ENCODE assay signal across 1 cellular context in the genomic region with DNA sequence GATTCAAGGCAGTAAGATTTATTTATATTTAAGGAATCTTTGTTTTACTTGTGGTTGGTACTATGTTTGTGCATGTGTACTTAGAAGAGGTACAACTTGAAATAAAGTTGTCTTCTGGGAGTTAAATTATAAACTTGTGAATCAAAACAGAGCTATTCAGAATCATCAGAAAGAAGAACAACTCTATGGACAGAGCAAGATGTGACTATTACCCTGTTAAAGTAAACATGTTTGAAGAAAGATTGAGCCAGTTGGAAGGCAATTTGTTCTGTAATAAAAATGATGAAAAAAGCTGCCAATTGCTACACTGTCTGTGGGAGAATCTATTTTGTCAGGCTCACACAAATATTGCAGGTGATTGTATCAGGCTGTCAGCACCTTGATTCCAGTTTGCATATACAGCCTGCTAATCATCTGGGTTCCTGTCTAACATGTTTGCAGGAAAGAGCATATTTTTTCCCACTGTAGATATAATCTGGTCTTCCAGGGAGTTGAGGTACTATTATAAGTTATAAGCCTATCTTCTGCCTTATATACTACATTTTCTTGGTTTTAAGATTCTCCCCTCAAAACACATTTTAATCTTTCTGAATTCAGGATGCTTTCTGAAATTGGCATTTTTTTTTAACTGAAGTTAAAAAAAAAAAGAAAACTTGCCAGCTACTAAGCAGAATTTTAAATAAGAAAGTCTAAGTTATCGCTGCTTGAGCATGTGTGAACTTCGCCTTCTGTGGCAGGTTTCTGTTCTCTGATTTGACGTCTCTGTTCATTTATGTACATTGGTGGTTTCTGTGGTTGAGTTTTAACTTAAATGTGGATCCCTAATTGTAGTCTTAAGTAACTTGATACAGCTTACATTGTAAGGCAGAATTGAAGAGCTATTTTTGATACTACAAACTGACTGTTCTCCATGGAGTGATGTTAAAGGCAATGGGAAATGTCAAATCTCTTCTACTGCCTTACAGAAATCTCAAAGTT.
TF ChIP-seq lines count a peak whose summit lies in the region.

No MANE protein-coding gene starts in this region.

TF ChIP-seq in GM12878, 131 proteins besides CTCF, POLR2A, EP300 and RAD21 (continued from another document and continues in another):
- TF ChIP-seq, protein P1, sequence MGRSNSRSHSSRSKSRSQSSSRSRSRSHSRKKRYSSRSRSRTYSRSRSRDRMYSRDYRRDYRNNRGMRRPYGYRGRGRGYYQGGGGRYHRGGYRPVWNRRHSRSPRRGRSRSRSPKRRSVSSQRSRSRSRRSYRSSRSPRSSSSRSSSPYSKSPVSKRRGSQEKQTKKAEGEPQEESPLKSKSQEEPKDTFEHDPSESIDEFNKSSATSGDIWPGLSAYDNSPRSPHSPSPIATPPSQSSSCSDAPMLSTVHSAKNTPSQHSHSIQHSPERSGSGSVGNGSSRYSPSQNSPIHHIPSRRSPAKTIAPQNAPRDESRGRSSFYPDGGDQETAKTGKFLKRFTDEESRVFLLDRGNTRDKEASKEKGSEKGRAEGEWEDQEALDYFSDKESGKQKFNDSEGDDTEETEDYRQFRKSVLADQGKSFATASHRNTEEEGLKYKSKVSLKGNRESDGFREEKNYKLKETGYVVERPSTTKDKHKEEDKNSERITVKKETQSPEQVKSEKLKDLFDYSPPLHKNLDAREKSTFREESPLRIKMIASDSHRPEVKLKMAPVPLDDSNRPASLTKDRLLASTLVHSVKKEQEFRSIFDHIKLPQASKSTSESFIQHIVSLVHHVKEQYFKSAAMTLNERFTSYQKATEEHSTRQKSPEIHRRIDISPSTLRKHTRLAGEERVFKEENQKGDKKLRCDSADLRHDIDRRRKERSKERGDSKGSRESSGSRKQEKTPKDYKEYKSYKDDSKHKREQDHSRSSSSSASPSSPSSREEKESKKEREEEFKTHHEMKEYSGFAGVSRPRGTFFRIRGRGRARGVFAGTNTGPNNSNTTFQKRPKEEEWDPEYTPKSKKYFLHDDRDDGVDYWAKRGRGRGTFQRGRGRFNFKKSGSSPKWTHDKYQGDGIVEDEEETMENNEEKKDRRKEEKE (IDR thresholded peaks at IDR 0.05): no peak
- TF ChIP-seq, protein P2, sequence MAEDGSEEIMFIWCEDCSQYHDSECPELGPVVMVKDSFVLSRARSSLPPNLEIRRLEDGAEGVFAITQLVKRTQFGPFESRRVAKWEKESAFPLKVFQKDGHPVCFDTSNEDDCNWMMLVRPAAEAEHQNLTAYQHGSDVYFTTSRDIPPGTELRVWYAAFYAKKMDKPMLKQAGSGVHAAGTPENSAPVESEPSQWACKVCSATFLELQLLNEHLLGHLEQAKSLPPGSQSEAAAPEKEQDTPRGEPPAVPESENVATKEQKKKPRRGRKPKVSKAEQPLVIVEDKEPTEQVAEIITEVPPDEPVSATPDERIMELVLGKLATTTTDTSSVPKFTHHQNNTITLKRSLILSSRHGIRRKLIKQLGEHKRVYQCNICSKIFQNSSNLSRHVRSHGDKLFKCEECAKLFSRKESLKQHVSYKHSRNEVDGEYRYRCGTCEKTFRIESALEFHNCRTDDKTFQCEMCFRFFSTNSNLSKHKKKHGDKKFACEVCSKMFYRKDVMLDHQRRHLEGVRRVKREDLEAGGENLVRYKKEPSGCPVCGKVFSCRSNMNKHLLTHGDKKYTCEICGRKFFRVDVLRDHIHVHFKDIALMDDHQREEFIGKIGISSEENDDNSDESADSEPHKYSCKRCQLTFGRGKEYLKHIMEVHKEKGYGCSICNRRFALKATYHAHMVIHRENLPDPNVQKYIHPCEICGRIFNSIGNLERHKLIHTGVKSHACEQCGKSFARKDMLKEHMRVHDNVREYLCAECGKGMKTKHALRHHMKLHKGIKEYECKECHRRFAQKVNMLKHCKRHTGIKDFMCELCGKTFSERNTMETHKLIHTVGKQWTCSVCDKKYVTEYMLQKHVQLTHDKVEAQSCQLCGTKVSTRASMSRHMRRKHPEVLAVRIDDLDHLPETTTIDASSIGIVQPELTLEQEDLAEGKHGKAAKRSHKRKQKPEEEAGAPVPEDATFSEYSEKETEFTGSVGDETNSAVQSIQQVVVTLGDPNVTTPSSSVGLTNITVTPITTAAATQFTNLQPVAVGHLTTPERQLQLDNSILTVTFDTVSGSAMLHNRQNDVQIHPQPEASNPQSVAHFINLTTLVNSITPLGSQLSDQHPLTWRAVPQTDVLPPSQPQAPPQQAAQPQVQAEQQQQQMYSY (CRISPR knock-in tag; IDR thresholded peaks at IDR 0.05): no peak
- TF ChIP-seq SUPT20H (IDR thresholded peaks at IDR 0.05; ENCODE audit: borderline replicate concordance, control insufficient read depth, low read depth, low read length) (no peak), CHD1 (IDR thresholded peaks at IDR 0.05; ENCODE audit: low read depth, low read length) (no peak), SREBF2 (IDR thresholded peaks at IDR 0.05; ENCODE audit: low read length) (no peak), TAF1 (IDR thresholded peaks at IDR 0.05; ENCODE audit: borderline replicate concordance, low read depth, low read length) (no peak), NR2F1 (conservative IDR thresholded peaks at IDR 0.05) (peak; percentile 59), BHLHE40 (IDR thresholded peaks at IDR 0.05; ENCODE audit: borderline replicate concordance in 1 of 2, low read depth in 2 of 2, low read length in 1 of 2) (peak; percentile 29 to 40; a peak in 2 of 4 replicates), MXI1 (IDR thresholded peaks at IDR 0.05; ENCODE audit: low read depth, low read length) (no peak), ZZZ3 (IDR thresholded peaks at IDR 0.05; ENCODE audit: control insufficient read depth, insufficient read length, low read depth) (no peak), STAT1 (conservative IDR thresholded peaks at IDR 0.05) (no peak), ZSCAN29 (IDR thresholded peaks at IDR 0.05) (no peak), RFX5 (IDR thresholded peaks at IDR 0.05; ENCODE audit: low read depth, low read length) (no peak), CREM (IDR thresholded peaks at IDR 0.05; ENCODE audit: low read depth) (no peak), SIX5 (IDR thresholded peaks at IDR 0.05; ENCODE audit: low read depth, low read length, severe bottlenecking) (no peak), BACH1 (IDR thresholded peaks at IDR 0.05; ENCODE audit: borderline replicate concordance) (no peak), CHD4 (IDR thresholded peaks at IDR 0.05) (no peak), FOS (IDR thresholded peaks at IDR 0.05; ENCODE audit: borderline replicate concordance, extremely low read depth, insufficient read length) (no peak), WRNIP1 (IDR thresholded peaks at IDR 0.05; ENCODE audit: borderline replicate concordance, low read depth, low read length) (no peak), CHD2 (IDR thresholded peaks at IDR 0.05; ENCODE audit: borderline replicate concordance, low read depth, low read length) (no peak), RBBP5 (conservative IDR thresholded peaks at IDR 0.05) (no peak), NR2C1 (IDR thresholded peaks at IDR 0.05) (no peak), PML (IDR thresholded peaks at IDR 0.05; ENCODE audit: low read length) (no peak; the same call in 1 of the 2 replicates), SIN3A (IDR thresholded peaks at IDR 0.05; ENCODE audit: low read depth, low read length) (no peak), ZNF384 (IDR thresholded peaks at IDR 0.05; ENCODE audit: borderline replicate concordance, low read depth, low read length) (peak; percentile 79), IKZF2 (IDR thresholded peaks at IDR 0.05) (peak in 1 of 2 experiments; percentile 49; a peak in 2 of 4 replicates), ZBED1 (IDR thresholded peaks at IDR 0.05; ENCODE audit: borderline replicate concordance) (no peak), STAT3 (IDR thresholded peaks at IDR 0.05; ENCODE audit: low read depth, low read length) (no peak; the same call in 1 of the 2 replicates), HDGF (IDR thresholded peaks at IDR 0.05) (no peak)
- TF ChIP-seq, protein P3, sequence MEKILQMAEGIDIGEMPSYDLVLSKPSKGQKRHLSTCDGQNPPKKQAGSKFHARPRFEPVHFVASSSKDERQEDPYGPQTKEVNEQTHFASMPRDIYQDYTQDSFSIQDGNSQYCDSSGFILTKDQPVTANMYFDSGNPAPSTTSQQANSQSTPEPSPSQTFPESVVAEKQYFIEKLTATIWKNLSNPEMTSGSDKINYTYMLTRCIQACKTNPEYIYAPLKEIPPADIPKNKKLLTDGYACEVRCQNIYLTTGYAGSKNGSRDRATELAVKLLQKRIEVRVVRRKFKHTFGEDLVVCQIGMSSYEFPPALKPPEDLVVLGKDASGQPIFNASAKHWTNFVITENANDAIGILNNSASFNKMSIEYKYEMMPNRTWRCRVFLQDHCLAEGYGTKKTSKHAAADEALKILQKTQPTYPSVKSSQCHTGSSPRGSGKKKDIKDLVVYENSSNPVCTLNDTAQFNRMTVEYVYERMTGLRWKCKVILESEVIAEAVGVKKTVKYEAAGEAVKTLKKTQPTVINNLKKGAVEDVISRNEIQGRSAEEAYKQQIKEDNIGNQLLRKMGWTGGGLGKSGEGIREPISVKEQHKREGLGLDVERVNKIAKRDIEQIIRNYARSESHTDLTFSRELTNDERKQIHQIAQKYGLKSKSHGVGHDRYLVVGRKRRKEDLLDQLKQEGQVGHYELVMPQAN (conservative IDR thresholded peaks at IDR 0.05): no peak
- TF ChIP-seq, protein P4, sequence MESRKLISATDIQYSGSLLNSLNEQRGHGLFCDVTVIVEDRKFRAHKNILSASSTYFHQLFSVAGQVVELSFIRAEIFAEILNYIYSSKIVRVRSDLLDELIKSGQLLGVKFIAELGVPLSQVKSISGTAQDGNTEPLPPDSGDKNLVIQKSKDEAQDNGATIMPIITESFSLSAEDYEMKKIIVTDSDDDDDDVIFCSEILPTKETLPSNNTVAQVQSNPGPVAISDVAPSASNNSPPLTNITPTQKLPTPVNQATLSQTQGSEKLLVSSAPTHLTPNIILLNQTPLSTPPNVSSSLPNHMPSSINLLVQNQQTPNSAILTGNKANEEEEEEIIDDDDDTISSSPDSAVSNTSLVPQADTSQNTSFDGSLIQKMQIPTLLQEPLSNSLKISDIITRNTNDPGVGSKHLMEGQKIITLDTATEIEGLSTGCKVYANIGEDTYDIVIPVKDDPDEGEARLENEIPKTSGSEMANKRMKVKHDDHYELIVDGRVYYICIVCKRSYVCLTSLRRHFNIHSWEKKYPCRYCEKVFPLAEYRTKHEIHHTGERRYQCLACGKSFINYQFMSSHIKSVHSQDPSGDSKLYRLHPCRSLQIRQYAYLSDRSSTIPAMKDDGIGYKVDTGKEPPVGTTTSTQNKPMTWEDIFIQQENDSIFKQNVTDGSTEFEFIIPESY (IDR thresholded peaks at IDR 0.05): no peak
- TF ChIP-seq, protein P5, sequence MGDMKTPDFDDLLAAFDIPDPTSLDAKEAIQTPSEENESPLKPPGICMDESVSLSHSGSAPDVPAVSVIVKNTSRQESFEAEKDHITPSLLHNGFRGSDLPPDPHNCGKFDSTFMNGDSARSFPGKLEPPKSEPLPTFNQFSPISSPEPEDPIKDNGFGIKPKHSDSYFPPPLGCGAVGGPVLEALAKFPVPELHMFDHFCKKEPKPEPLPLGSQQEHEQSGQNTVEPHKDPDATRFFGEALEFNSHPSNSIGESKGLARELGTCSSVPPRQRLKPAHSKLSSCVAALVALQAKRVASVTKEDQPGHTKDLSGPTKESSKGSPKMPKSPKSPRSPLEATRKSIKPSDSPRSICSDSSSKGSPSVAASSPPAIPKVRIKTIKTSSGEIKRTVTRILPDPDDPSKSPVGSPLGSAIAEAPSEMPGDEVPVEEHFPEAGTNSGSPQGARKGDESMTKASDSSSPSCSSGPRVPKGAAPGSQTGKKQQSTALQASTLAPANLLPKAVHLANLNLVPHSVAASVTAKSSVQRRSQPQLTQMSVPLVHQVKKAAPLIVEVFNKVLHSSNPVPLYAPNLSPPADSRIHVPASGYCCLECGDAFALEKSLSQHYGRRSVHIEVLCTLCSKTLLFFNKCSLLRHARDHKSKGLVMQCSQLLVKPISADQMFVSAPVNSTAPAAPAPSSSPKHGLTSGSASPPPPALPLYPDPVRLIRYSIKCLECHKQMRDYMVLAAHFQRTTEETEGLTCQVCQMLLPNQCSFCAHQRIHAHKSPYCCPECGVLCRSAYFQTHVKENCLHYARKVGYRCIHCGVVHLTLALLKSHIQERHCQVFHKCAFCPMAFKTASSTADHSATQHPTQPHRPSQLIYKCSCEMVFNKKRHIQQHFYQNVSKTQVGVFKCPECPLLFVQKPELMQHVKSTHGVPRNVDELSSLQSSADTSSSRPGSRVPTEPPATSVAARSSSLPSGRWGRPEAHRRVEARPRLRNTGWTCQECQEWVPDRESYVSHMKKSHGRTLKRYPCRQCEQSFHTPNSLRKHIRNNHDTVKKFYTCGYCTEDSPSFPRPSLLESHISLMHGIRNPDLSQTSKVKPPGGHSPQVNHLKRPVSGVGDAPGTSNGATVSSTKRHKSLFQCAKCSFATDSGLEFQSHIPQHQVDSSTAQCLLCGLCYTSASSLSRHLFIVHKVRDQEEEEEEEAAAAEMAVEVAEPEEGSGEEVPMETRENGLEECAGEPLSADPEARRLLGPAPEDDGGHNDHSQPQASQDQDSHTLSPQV (IDR thresholded peaks at IDR 0.05): no peak
- TF ChIP-seq, protein P6, sequence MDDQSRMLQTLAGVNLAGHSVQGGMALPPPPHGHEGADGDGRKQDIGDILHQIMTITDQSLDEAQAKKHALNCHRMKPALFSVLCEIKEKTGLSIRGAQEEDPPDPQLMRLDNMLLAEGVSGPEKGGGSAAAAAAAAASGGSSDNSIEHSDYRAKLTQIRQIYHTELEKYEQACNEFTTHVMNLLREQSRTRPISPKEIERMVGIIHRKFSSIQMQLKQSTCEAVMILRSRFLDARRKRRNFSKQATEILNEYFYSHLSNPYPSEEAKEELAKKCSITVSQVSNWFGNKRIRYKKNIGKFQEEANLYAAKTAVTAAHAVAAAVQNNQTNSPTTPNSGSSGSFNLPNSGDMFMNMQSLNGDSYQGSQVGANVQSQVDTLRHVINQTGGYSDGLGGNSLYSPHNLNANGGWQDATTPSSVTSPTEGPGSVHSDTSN (IDR thresholded peaks at IDR 0.05; ENCODE audit: insufficient replicate concordance, low read depth, low read length): no peak
- TF ChIP-seq, protein P7, sequence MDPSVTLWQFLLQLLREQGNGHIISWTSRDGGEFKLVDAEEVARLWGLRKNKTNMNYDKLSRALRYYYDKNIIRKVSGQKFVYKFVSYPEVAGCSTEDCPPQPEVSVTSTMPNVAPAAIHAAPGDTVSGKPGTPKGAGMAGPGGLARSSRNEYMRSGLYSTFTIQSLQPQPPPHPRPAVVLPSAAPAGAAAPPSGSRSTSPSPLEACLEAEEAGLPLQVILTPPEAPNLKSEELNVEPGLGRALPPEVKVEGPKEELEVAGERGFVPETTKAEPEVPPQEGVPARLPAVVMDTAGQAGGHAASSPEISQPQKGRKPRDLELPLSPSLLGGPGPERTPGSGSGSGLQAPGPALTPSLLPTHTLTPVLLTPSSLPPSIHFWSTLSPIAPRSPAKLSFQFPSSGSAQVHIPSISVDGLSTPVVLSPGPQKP (IDR thresholded peaks at IDR 0.05; ENCODE audit: low read depth, low read length): no peak
